Comparison of ENCODE assay signal across 23 cellular contexts in genomic region chr22:27594020-27594419, GRCh38.
DNase-seq lines count a peak whose midpoint lies in the region; ATAC-seq, FAIRE-seq and TF ChIP-seq lines count a peak whose summit lies in the region.
"Had no signal": no experiment of that assay in that cellular context is flagged by ENCODE, and none has a peak within 500 bp of the region (broad histone marks: within the 10 kb centered on the region; RNA-seq: fewer than 3 reads in every experiment).

No MANE protein-coding gene starts in this region.

- no peak overlapping the region for H2BK5ac ChIP-seq in neuronal stem cell (ENCODE audit: low read length)

- H3K14ac ChIP-seq in neuronal stem cell (ENCODE audit: low read length) = no peak overlapping the region

- H3K27me3 ChIP-seq in BLaER1 treated with 17β-estradiol and CSF1 and Interleukin-3, amounts not matched to agents 10 nM and 100 nM = no peaks in the 10 kb centered on the region
- H3K27me3 ChIP-seq in neuronal stem cell (ENCODE audit: control insufficient read depth in 3 of 3, insufficient read depth in 3 of 3, low read depth in 1 of 3, low read length in 3 of 3) = no peaks in the 10 kb centered on the region

- TF ChIP-seq POLR2A in A549 (IDR thresholded peaks at IDR 0.05; ENCODE audit: low read length) = no peak

- TF ChIP-seq CTCF in A549 (IDR thresholded peaks at IDR 0.05) (no peak), WTC11 (IDR thresholded peaks at IDR 0.05) (no peak)

- H3K4me1 Mint-ChIP-seq in WTC11 = no peaks in the 10 kb centered on the region
- H3K4me1 Mint-ChIP-seq: CD8-positive, alpha-beta memory T cell had no signal

- no peak overlapping the region for H3K4me3 Mint-ChIP-seq in WTC11
- H3K4me3 Mint-ChIP-seq: CD14-positive monocyte; CD4-positive, alpha-beta T cell; CD8-positive, alpha-beta memory T cell; HFFc6 had no signal

- H3K79me1 ChIP-seq in neuronal stem cell (ENCODE audit: low read depth, low read length) = no peaks in the 10 kb centered on the region

- H3K4me1 ChIP-seq in A549 (no peaks in the 10 kb centered on the region), neuronal stem cell (ENCODE audit: control insufficient read depth in 2 of 2, insufficient read depth in 1 of 2, low read depth in 1 of 2, low read length in 2 of 2) (no peaks in the 10 kb centered on the region)
- peaks cover 14 to 58% (median 43%) of the 10 kb centered on the region in 10 experiments; a peak in 19 of 20 replicates for H3K4me1 ChIP-seq in BLaER1 treated with 17β-estradiol and CSF1 and Interleukin-3, amounts not matched to agents 10 nM and 100 nM
- H3K4me1 ChIP-seq: HAP-1 had no signal

- H3K4me2 ChIP-seq in A549 (no peak overlapping the region), neuronal stem cell (ENCODE audit: insufficient read depth, low read length, poor library complexity, severe bottlenecking) (no peak overlapping the region)
- H3K4me2 ChIP-seq in BLaER1 treated with 17β-estradiol and CSF1 and Interleukin-3, amounts not matched to agents 10 nM and 100 nM = peak overlapping the region in 8 of 11 experiments; percentile 75 to 96 (median 88); a peak in 14 of 22 replicates

- peak overlapping the region; percentile 73 for H3K18ac ChIP-seq in neuronal stem cell (ENCODE audit: low read length)

- no peak for FAIRE-seq in A549 (lab: Jason Lieb, UNC)
- FAIRE-seq: D721Med, GM12891, GM18507, H54 had no signal

- H3K27ac ChIP-seq in A549 (no peak overlapping the region), neuronal stem cell (replicated peaks; ENCODE audit: low read length) (no peak overlapping the region)
- 0 out of 22 replicates have a peak overlapping the region, but pooled peaks of 1 of the 11 experiments have one; percentile 3 for H3K27ac ChIP-seq in BLaER1 treated with 17β-estradiol and CSF1 and Interleukin-3, amounts not matched to agents 10 nM and 100 nM
- H3K27ac ChIP-seq: GM23248 had no signal

- 65% methylated on average over 2 of the region's 2 CpGs for WGBS in A549 (ENCODE audit: missing lambda C conversion rate)
- WGBS in neuronal stem cell (ENCODE audit: extremely low coverage in 2 of 2, insufficient read length in 2 of 2, insufficient replicate concordance in 1 of 2), 2 donors = no CpG with 5 or more reads among the region's 2 CpGs

- intact Hi-C loops in sciatic nerve (cut with DNase I) = no loop called here

- H2BK12ac ChIP-seq in neuronal stem cell (ENCODE audit: low read length) = no peak overlapping the region

- H3K9me3 Mint-ChIP-seq in WTC11 = peaks cover 2% of the 10 kb centered on the region
- H3K9me3 Mint-ChIP-seq: CD4-positive, alpha-beta T cell; HFFc6 had no signal

- no peak overlapping the region for H2AFZ ChIP-seq in neuronal stem cell (ENCODE audit: low read length)
- H2AFZ ChIP-seq: GM23248 had no signal

- no peak overlapping the region for H3K4me3 ChIP-seq in A549
- H3K4me3 ChIP-seq in BLaER1 treated with 17β-estradiol and CSF1 and Interleukin-3, amounts not matched to agents 10 nM and 100 nM = no peak overlapping the region
- H3K4me3 ChIP-seq in neuronal stem cell (ENCODE audit: low read length in 2 of 2) = no peak overlapping the region
- H3K4me3 ChIP-seq: GM23248, HAP-1 had no signal

- ATAC-seq in A549 (no peak), WTC11 (no peak), sciatic nerve (no peak)

- no peaks in the 10 kb centered on the region for H3K27me3 Mint-ChIP-seq in WTC11 (ENCODE audit: low read depth)

- no peak overlapping the region for H3K9ac ChIP-seq in BLaER1 treated with 17β-estradiol and CSF1 and Interleukin-3, amounts not matched to agents 10 nM and 100 nM
- no peak overlapping the region for H3K9ac ChIP-seq in neuronal stem cell (ENCODE audit: low read depth, low read length, poor library complexity)
- H3K9ac ChIP-seq: GM23248 had no signal

- POLR2A ChIA-PET in A549 (lab: Yijun Ruan, JAX) = no interaction called here
- POLR2A ChIA-PET in WTC11 (lab: Charles Lee) = no interaction called here

- no peak for TF ChIP-seq EP300 in A549 (IDR thresholded peaks at IDR 0.05)

- H3K9me3 ChIP-seq in A549 (no peaks in the 10 kb centered on the region), neuronal stem cell (replicated peaks in 1 of 2; ENCODE audit: control insufficient read depth in 2 of 2, insufficient read depth in 1 of 2, low read depth in 1 of 2, low read length in 2 of 2) (peaks cover 0 to 7% of the 10 kb centered on the region in 2 donors)
- peaks cover 0 to 4% (median 0%) of the 10 kb centered on the region in 11 experiments; a peak in 2 of 22 replicates for H3K9me3 ChIP-seq in BLaER1 treated with 17β-estradiol and CSF1 and Interleukin-3, amounts not matched to agents 10 nM and 100 nM (replicated peaks in 1 of 11)
- H3K9me3 ChIP-seq: HAP-1 had no signal

- DNase-seq in A549 (ENCODE audit: low read depth in 1 of 2, low spot score in 1 of 2) = no peak
- DNase-seq in WTC11 (ENCODE audit: low spot score) = no peak
- no peak for DNase-seq in neuronal stem cell (ENCODE audit: low spot score)
- no peak for DNase-seq in NCI-H2171 (lab: John Stamatoyannopoulos, UW)
- no peak for DNase-seq in HPDE6-E6E7 (ENCODE audit: extremely low spot score)
- no peak for DNase-seq in activated CD4-positive, alpha-beta T cell treated with anti-CD3 and anti-CD28 coated beads for 1 hour
- DNase-seq in sciatic nerve (ENCODE audit: low spot score) = no peak
- DNase-seq: 8988T; CD4-positive, alpha-beta T cell; CD8-positive, alpha-beta memory T cell; DMS 273 treated with DMSO at 0.1 percent for 48 hours; DMS79; EL; GF-D8; GM23248; HFFc6 had no signal

- H4K20me1 ChIP-seq in BLaER1 treated with 17β-estradiol and CSF1 and Interleukin-3, amounts not matched to agents 10 nM and 100 nM = no peaks in the 10 kb centered on the region

- no peak overlapping the region for H2BK120ac ChIP-seq in neuronal stem cell (ENCODE audit: low read depth, low read length)

- no peak overlapping the region for H3K27ac Mint-ChIP-seq in WTC11
- H3K27ac Mint-ChIP-seq: CD14-positive monocyte; CD4-positive, alpha-beta T cell; CD8-positive, alpha-beta memory T cell; HFFc6 had no signal

- no peak overlapping the region for H3K23ac ChIP-seq in neuronal stem cell (ENCODE audit: low read depth, low read length, poor library complexity)

- no peaks in the 10 kb centered on the region for H3K36me3 Mint-ChIP-seq in WTC11
- H3K36me3 Mint-ChIP-seq: CD14-positive monocyte; CD8-positive, alpha-beta memory T cell had no signal

- no peak overlapping the region for H4K8ac ChIP-seq in neuronal stem cell (ENCODE audit: low read depth, low read length)

- H3K4ac ChIP-seq in neuronal stem cell (ENCODE audit: low read length) = no peak overlapping the region

- H3K36me3 ChIP-seq in BLaER1 treated with 17β-estradiol and CSF1 and Interleukin-3, amounts not matched to agents 10 nM and 100 nM = no peaks in the 10 kb centered on the region
- no peaks in the 10 kb centered on the region for H3K36me3 ChIP-seq in neuronal stem cell (replicated peaks in 1 of 2; ENCODE audit: control insufficient read depth in 2 of 2, insufficient read depth in 2 of 2, low read length in 2 of 2)
- H3K36me3 ChIP-seq: HAP-1 had no signal

- CTCF ChIA-PET in A549 (lab: Yijun Ruan, JAX) = no interaction called here
- CTCF ChIA-PET in WTC11 (lab: Charles Lee) = no interaction called here

- no peak overlapping the region for H2BK15ac ChIP-seq in neuronal stem cell (ENCODE audit: low read length)

- no peak overlapping the region for H4K91ac ChIP-seq in neuronal stem cell (ENCODE audit: low read depth, low read length, poor library complexity)

- no peak overlapping the region for H2AK5ac ChIP-seq in neuronal stem cell (ENCODE audit: low read depth, low read length)

- TF ChIP-seq RAD21 in A549 (conservative IDR thresholded peaks at IDR 0.05 in 1 of 2, IDR thresholded peaks at IDR 0.05 in 1 of 2) = no peak

TF ChIP-seq in A549, 52 proteins besides CTCF, POLR2A, EP300 and RAD21:
- TF ChIP-seq USF2 (IDR thresholded peaks at IDR 0.05) (no peak), TFCP2L1 (CRISPR knock-in tag; IDR thresholded peaks at IDR 0.05) (no peak), CEBPB (IDR thresholded peaks at IDR 0.05) (no peak), RCOR1 (IDR thresholded peaks at IDR 0.05; ENCODE audit: low read depth, low read length) (no peak), BHLHE40 (IDR thresholded peaks at IDR 0.05; ENCODE audit: low read depth, low read length) (no peak), ZFP36 (IDR thresholded peaks at IDR 0.05; ENCODE audit: borderline replicate concordance, partially characterized antibody) (peak; percentile 6)

TF ChIP-seq in WTC11, 78 proteins besides CTCF, POLR2A, EP300 and RAD21:
- TF ChIP-seq ZNF423 (CRISPR knock-in tag; IDR thresholded peaks at IDR 0.05) = no peak
- peak; percentile 17; the same call in 1 of the 2 replicates for TF ChIP-seq ZNF121 (CRISPR knock-in tag; IDR thresholded peaks at IDR 0.05)
- no peak for TF ChIP-seq ZNF219 (CRISPR knock-in tag; IDR thresholded peaks at IDR 0.05; ENCODE audit: borderline replicate concordance)

Comparison
In these comparisons a context has a peak if more than half of its experiments do, and no peak if none do; other contexts are left out.
1. H3K4me2 ChIP-seq: peak in BLaER1 treated with 17β-estradiol and CSF1 and Interleukin-3, amounts not matched to agents 10 nM and 100 nM (8 of 11); none in A549 (single experiment) and neuronal stem cell (single experiment).